6 cellular contexts compared by ENCODE assay signal in the genomic region with DNA sequence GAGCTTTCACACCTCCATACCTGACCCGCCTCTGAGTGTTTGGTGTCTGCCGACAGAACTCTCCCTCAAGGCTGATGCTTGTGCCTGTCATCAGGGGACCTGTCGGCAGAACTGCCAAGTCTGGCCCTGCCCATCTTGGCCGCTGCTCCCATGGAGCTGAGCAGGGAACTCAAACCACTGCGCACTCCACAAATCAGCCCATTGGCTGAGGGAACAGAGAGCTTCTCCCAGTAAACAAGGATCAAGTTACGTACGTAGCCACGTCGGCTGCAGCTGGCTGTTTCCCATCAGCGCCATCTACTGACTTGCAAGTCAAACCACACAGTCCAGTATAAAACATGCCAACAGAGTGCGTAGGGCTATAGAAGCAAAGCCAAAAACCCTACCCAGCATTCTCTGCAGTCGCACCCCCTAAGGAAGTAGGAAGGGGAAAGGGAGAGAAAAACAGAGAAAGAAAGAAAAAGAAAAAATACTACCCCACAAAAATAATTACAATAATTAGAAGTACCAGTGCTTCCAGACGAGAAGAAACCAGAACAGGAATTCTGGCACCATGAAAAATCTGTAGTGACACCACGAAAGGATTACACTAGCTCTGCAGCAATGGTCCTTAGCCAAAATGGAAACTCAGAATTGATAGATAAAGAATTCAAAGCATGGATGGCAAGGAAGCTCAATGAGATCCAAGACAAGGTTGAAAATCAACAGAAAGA. TPM values are rescaled to one million over a fixed set of nuclear protein-coding genes. Genes with fewer than 3 reads are reported as not detected.
DNase-seq lines count a peak whose midpoint lies in the region; ATAC-seq and TF ChIP-seq lines count a peak whose summit lies in the region.

No MANE protein-coding gene starts in this region.

- H3K9me3 ChIP-seq in transverse colon: no peaks in the 10 kb centered on the region

- TF ChIP-seq CTCF in transverse colon (IDR thresholded peaks at IDR 0.05): peak in 4 of 5 experiments; percentile 32 to 50 (median 38)

- H3K36me3 ChIP-seq in transverse colon: no peaks in the 10 kb centered on the region

- no peak for TF ChIP-seq EP300 in transverse colon (IDR thresholded peaks at IDR 0.05; ENCODE audit: low read depth)

- ATAC-seq in GM21360 (IDR thresholded peaks at IDR 0.05; ENCODE audit: unreplicated experiment) (no peak), HG03342 (IDR thresholded peaks at IDR 0.05; ENCODE audit: unreplicated experiment) (no peak)

- H3K27me3 ChIP-seq in transverse colon: no peaks in the 10 kb centered on the region

- peak; percentile 98 for DNase-seq in H4 (ENCODE audit: low spot score)
- peak; percentile 59 for DNase-seq in NCI-H526 treated with DMSO at 0.1 percent for 48 hours (lab: John Stamatoyannopoulos, UW)
- peak; percentile 22 to 35 for DNase-seq in erythroblast (lab: John Stamatoyannopoulos, UW)
- peak; percentile 54 for DNase-seq in transverse colon

- H3K4me1 ChIP-seq in transverse colon: no peaks in the 10 kb centered on the region

- H3K27ac ChIP-seq in transverse colon: no peak overlapping the region

- in situ Hi-C loops in transverse colon (cut with MboI; ENCODE audit: low pct_ligation_motif_present in 1 of 4, low pct_unique_long_range_greater_than_20kb in 1 of 4, low sequenced_read_pairs in 3 of 4): no loop called here

- 42 to 48% methylated on average over 4 to 14 of the region's 14 CpGs for WGBS in transverse colon (ENCODE audit: low coverage in 1 of 2), 2 donors

- intact Hi-C loops in transverse colon (cut with DNase I; ENCODE audit: low total_unique reads): no loop called here

- no peak for TF ChIP-seq POLR2A in erythroblast (IDR thresholded peaks at IDR 0.05; ENCODE audit: low read length)
- no peak for TF ChIP-seq POLR2A in transverse colon (IDR thresholded peaks at IDR 0.05)

- H3K4me3 ChIP-seq in transverse colon: no peak overlapping the region

RNA-seq across cellular contexts. Expression of a gene that starts 13.1 kb away (rescaled TPM):
- not detected in 2 replicates for total RNA-seq in H4 (2014; rRNA removed; shearing (Covaris generic))
- not detected for total RNA-seq in transverse colon

RNA-seq across cellular contexts. Expression of a gene that starts 16.8 kb away (rescaled TPM):
- total RNA-seq in H4 (2014; rRNA removed; shearing (Covaris generic)): not detected in 2 replicates
- not detected for total RNA-seq in transverse colon

RNA-seq across cellular contexts. Expression of a gene that starts 21.1 kb away (rescaled TPM):
- total RNA-seq in H4 (2014; rRNA removed; shearing (Covaris generic)): not detected in 2 replicates
- not detected for total RNA-seq in transverse colon

RNA-seq across cellular contexts. Expression of a gene that starts 31.1 kb away (rescaled TPM):
- total RNA-seq in H4 (2014; rRNA removed; shearing (Covaris generic)): not detected in 2 replicates
- not detected for total RNA-seq in transverse colon

RNA-seq across cellular contexts. Expression of a gene that starts 36.9 kb away (rescaled TPM):
- total RNA-seq in H4 (2014; rRNA removed; shearing (Covaris generic)): not detected in 2 replicates
- 1 to 10 TPM in 2 of 4 donors, not detected in 2; 1.7 to 2.7 TPM for total RNA-seq in transverse colon

Comparison
In these comparisons a context has a peak if more than half of its experiments do, and no peak if none do; other contexts are left out.
1. DNase-seq: peak in every context shown above with its lines; median percentile 98 in H4; 59 in NCI-H526 treated with DMSO at 0.1 percent for 48 hours; 54 in transverse colon; 28 in erythroblast.